ENCODE assay signal across 1 cellular context in the genomic region with DNA sequence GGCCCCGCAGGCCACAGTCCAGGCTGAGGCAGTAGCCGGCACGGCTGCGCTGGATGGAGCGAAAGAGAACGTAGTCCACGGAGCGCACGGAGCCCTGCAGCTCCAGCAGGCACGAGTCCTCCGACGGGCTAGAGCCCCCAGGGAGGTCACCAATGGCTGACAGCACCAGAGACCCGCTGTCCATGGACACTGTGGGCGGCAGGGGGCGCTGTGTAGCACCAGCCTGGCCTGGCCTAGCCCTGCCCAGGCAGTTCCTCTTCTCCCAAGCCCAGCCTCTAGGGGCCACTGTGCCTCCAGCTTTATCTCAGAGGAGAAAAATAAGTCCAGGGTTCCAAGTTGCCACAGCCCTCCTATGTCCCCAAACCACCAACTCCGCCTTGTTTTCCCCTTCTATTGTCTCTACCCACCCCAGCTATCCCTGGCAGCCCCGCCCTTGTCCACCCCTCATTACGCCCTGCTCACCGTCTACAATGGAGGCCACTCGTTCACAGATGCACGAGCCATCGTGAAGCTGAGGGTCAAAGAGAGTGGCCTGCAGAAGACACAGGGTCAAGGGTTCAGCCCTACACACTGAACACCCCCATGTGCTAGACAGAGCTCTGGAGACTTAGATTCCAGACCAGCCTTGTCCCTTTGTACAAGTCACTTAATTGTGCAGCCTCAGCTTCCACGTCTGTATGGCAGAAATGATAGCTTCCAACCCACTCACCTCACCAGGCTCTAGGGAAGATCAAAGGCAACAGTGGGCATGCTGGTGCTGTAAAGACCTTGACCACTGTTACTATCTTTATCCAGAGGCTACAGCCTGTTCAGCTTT.
TF ChIP-seq lines count a peak whose summit lies in the region.

No MANE protein-coding gene starts in this region.

TF ChIP-seq in HepG2, 621 proteins besides CTCF, POLR2A, EP300 and RAD21 (continued from another document and continues in another):
- no peak for TF ChIP-seq NFIB (CRISPR knock-in tag; IDR thresholded peaks at IDR 0.05; ENCODE audit: borderline replicate concordance)
- TF ChIP-seq SOX5 (CRISPR knock-in tag; IDR thresholded peaks at IDR 0.05; ENCODE audit: borderline replicate concordance): peak; percentile 45; the same call in 1 of the 2 replicates
- TF ChIP-seq, protein P1, sequence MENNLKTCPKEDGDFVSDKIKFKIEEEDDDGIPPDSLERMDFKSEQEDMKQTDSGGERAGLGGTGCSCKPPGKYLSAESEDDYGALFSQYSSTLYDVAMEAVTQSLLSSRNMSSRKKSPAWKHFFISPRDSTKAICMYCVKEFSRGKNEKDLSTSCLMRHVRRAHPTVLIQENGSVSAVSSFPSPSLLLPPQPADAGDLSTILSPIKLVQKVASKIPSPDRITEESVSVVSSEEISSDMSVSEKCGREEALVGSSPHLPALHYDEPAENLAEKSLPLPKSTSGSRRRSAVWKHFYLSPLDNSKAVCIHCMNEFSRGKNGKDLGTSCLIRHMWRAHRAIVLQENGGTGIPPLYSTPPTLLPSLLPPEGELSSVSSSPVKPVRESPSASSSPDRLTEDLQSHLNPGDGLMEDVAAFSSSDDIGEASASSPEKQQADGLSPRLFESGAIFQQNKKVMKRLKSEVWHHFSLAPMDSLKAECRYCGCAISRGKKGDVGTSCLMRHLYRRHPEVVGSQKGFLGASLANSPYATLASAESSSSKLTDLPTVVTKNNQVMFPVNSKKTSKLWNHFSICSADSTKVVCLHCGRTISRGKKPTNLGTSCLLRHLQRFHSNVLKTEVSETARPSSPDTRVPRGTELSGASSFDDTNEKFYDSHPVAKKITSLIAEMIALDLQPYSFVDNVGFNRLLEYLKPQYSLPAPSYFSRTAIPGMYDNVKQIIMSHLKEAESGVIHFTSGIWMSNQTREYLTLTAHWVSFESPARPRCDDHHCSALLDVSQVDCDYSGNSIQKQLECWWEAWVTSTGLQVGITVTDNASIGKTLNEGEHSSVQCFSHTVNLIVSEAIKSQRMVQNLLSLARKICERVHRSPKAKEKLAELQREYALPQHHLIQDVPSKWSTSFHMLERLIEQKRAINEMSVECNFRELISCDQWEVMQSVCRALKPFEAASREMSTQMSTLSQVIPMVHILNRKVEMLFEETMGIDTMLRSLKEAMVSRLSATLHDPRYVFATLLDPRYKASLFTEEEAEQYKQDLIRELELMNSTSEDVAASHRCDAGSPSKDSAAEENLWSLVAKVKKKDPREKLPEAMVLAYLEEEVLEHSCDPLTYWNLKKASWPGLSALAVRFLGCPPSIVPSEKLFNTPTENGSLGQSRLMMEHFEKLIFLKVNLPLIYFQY (CRISPR knock-in tag; IDR thresholded peaks at IDR 0.05; ENCODE audit: borderline replicate concordance): no peak
- TF ChIP-seq BCL6 (CRISPR knock-in tag; IDR thresholded peaks at IDR 0.05): peak; percentile 65
- TF ChIP-seq ZNF788 (CRISPR knock-in tag; IDR thresholded peaks at IDR 0.05; ENCODE audit: borderline replicate concordance): peak; percentile 22; the same call in 1 of the 2 replicates
- TF ChIP-seq BCL3 (CRISPR knock-in tag; IDR thresholded peaks at IDR 0.05): no peak
- peak; percentile 71; the same call in 1 of the 2 replicates for TF ChIP-seq MTERF4 (CRISPR knock-in tag; IDR thresholded peaks at IDR 0.05)
- TF ChIP-seq RBFOX2 (IDR thresholded peaks at IDR 0.05; ENCODE audit: low read depth, low read length): peak; percentile 48
- no peak for TF ChIP-seq XBP1 (CRISPR knock-in tag; IDR thresholded peaks at IDR 0.05)
- TF ChIP-seq ZNF280B (CRISPR knock-in tag; IDR thresholded peaks at IDR 0.05; ENCODE audit: borderline replicate concordance): peak; percentile 20; the same call in 1 of the 2 replicates
- no peak; the same call in 1 of the 2 replicates for TF ChIP-seq GFI1 (CRISPR knock-in tag; IDR thresholded peaks at IDR 0.05; ENCODE audit: borderline replicate concordance)
- TF ChIP-seq ZNF704 (CRISPR knock-in tag; IDR thresholded peaks at IDR 0.05; ENCODE audit: borderline replicate concordance): 0 out of 2 replicates have a peak, but pooled peaks have one; percentile 43
- TF ChIP-seq TMF1 (CRISPR knock-in tag; IDR thresholded peaks at IDR 0.05; ENCODE audit: low read depth): no peak
- no peak for TF ChIP-seq ZNF83 (CRISPR knock-in tag; IDR thresholded peaks at IDR 0.05; ENCODE audit: borderline replicate concordance)
- no peak for TF ChIP-seq KLF9 (CRISPR knock-in tag; IDR thresholded peaks at IDR 0.05; ENCODE audit: low read depth)
- TF ChIP-seq ZBTB40 (IDR thresholded peaks at IDR 0.05): no peak
- TF ChIP-seq ZBTB40 (CRISPR knock-in tag; IDR thresholded peaks at IDR 0.05): peak; percentile 8; the same call in 1 of the 2 replicates
- peak; percentile 67; the same call in 1 of the 2 replicates for TF ChIP-seq ZNF350 (CRISPR knock-in tag; IDR thresholded peaks at IDR 0.05; ENCODE audit: borderline replicate concordance, low read depth)
- TF ChIP-seq POLR2G (IDR thresholded peaks at IDR 0.05; ENCODE audit: low read depth, low read length): no peak
- 0 out of 2 replicates have a peak, but pooled peaks have one; percentile 24 for TF ChIP-seq EEA1 (CRISPR knock-in tag; IDR thresholded peaks at IDR 0.05; ENCODE audit: borderline replicate concordance)
- TF ChIP-seq ZNF563 (CRISPR knock-in tag; IDR thresholded peaks at IDR 0.05): peak; percentile 56; the same call in 1 of the 2 replicates
- TF ChIP-seq STAT6 (CRISPR knock-in tag; IDR thresholded peaks at IDR 0.05; ENCODE audit: borderline replicate concordance): no peak
- TF ChIP-seq ZNF383 (CRISPR knock-in tag; IDR thresholded peaks at IDR 0.05; ENCODE audit: borderline replicate concordance): no peak
- peak; percentile 97 for TF ChIP-seq XRCC5 (optimal IDR thresholded peaks at IDR 0.05; ENCODE audit: low read length)
- TF ChIP-seq HES4 (CRISPR knock-in tag; IDR thresholded peaks at IDR 0.05; ENCODE audit: borderline replicate concordance): peak; percentile 75; the same call in 1 of the 2 replicates
- TF ChIP-seq CCDC6 (CRISPR knock-in tag; IDR thresholded peaks at IDR 0.05): peak; percentile 49; the same call in 1 of the 2 replicates
- TF ChIP-seq ZNF160 (CRISPR knock-in tag; IDR thresholded peaks at IDR 0.05): peak; percentile 23; the same call in 1 of the 2 replicates
- TF ChIP-seq RARA (CRISPR knock-in tag; IDR thresholded peaks at IDR 0.05): peak; percentile 42
